In genomic region chr7:128203047-128203491, GRCh38 we compare ENCODE assay signal across 24 cellular contexts. TPM values are rescaled to one million over a fixed set of nuclear protein-coding genes. Genes with fewer than 3 reads are reported as not detected.
DNase-seq lines count a peak whose midpoint lies in the region; ATAC-seq and TF ChIP-seq lines count a peak whose summit lies in the region.
"Had no signal": no experiment of that assay in that cellular context is flagged by ENCODE, and none has a peak within 500 bp of the region (broad histone marks: within the 10 kb centered on the region; RNA-seq: fewer than 3 reads in every experiment).

No MANE protein-coding gene starts in this region.

- ATAC-seq in Right ventricle myocardium inferior = peak; percentile 34
- ATAC-seq in HG03354 (IDR thresholded peaks at IDR 0.05; ENCODE audit: poor library complexity, severe bottlenecking, unreplicated experiment) = no peak

- peaks cover 12% of the 10 kb centered on the region for H3K4me1 Mint-ChIP-seq in chondrocyte (ENCODE audit: low read depth)

- H3K27ac Mint-ChIP-seq in chondrocyte (ENCODE audit: unreplicated experiment) = no peak overlapping the region

- intact Hi-C loops in Right ventricle myocardium inferior (cut with DNase I) = no loop called here
- intact Hi-C loops in testis (cut with DNase I; ENCODE audit: low total_unique reads) = no loop called here

- no peaks in the 10 kb centered on the region for H3K36me3 ChIP-seq in right atrium auricular region
- H3K36me3 ChIP-seq in testis (ENCODE audit: low read depth, missing control alignments) = no peaks in the 10 kb centered on the region
- H3K36me3 ChIP-seq: MG63 had no signal

- H3K9me3 Mint-ChIP-seq in chondrocyte (ENCODE audit: low read depth) = no peaks in the 10 kb centered on the region
- H3K9me3 Mint-ChIP-seq: CD8-positive, alpha-beta memory T cell had no signal

- DNase-seq in Right ventricle myocardium inferior (ENCODE audit: missing footprints) (no peak), right atrium auricular region (ENCODE audit: low spot score) (no peak), chondrocyte (ENCODE audit: low spot score) (peak; percentile 67), islet precursor cell (peak; percentile 29), testis (peak; percentile 88), GM13976 (ENCODE audit: low spot score) (no peak), GF-D8 (lab: John Stamatoyannopoulos, UW) (no peak)
- DNase-seq: Calu3; CD8-positive, alpha-beta memory T cell; DMS153; HCEC 1CT; MG63; NCI-H1048; NCI-H1417 treated with DMSO at 0.1 percent for 48 hours; NCI-H187; NCI-H446 treated with DMSO at 0.1 percent for 48 hours; NCI-H526 treated with DMSO at 0.1 percent for 48 hours; PC-9 had no signal

- H3K4me3 Mint-ChIP-seq in chondrocyte (ENCODE audit: unreplicated experiment) = no peak overlapping the region

- peaks cover 0 to 14% of the 10 kb centered on the region in 2 donors for H3K27me3 ChIP-seq in right atrium auricular region
- no peaks in the 10 kb centered on the region for H3K27me3 ChIP-seq in testis
- H3K27me3 ChIP-seq: MG63 had no signal

- peaks cover 58% of the 10 kb centered on the region for H3K27me3 Mint-ChIP-seq in chondrocyte (ENCODE audit: low read depth)

- no peak for TF ChIP-seq CTCF in right atrium auricular region (IDR thresholded peaks at IDR 0.05)
- TF ChIP-seq CTCF in chondrocyte (IDR thresholded peaks at IDR 0.05) = no peak
- no peak for TF ChIP-seq CTCF in testis (IDR thresholded peaks at IDR 0.05)
- no peak for TF ChIP-seq CTCF in GM13976 (IDR thresholded peaks at IDR 0.05; ENCODE audit: borderline replicate concordance, control extremely low read depth, extremely low read depth, insufficient read depth, missing control alignments)

- in situ Hi-C loops in GM13976 (cut with MboI; ENCODE audit: low sequenced_read_pairs, unreplicated experiment) = loop anchor here (10.0 kb wide), 1 partner anchor 498 kb away; no protein-coding TSS in a partner anchor

- TF ChIP-seq POLR2A in testis (IDR thresholded peaks at IDR 0.05) = no peak

- H3K4me3 ChIP-seq in right atrium auricular region (no peak overlapping the region), testis (no peak overlapping the region)
- H3K4me3 ChIP-seq: GM23248, MG63, PC-9 had no signal

- H3K4me1 ChIP-seq in right atrium auricular region = peaks cover 0 to 7% of the 10 kb centered on the region in 2 donors
- peaks cover 24% of the 10 kb centered on the region for H3K4me1 ChIP-seq in testis

- 39 to 59% methylated on average over 12 of the region's 12 CpGs for WGBS in testis, 2 donors

- H3K27ac ChIP-seq in right atrium auricular region (no peak overlapping the region), testis (peak overlapping the region in 1 of 2 donors; percentile 63)
- H3K27ac ChIP-seq: C4-2B, GM23248, PC-9 had no signal

- H3K9me3 ChIP-seq in right atrium auricular region = no peaks in the 10 kb centered on the region
- no peaks in the 10 kb centered on the region for H3K9me3 ChIP-seq in testis
- H3K9me3 ChIP-seq: MG63 had no signal

- peaks cover 4% of the 10 kb centered on the region for H3K36me3 Mint-ChIP-seq in chondrocyte (ENCODE audit: low read depth)

RNA-seq across cellular contexts. Expression of gene LEP, which starts 38.0 kb away (rescaled TPM):
- total RNA-seq in Right ventricle myocardium inferior (2.7 TPM), right atrium auricular region (1 to 10 TPM in 1 of 2 donors, under 1 TPM in 1; 0.22 to 2.2 TPM), chondrocyte (not detected in 3 replicates), testis (under 1 TPM; 0.31 to 0.55 TPM)
- 0.46 TPM for polyA plus RNA-seq in testis (ENCODE audit: insufficient read depth, low read depth, low replicate concordance)
- total RNA-seq: Calu3; CD8-positive, alpha-beta memory T cell; G401; LHCN-M2; PC-9; SK-MEL-5 had no signal
- polyA plus RNA-seq: CD8-positive, alpha-beta memory T cell had no signal

Comparison
In these comparisons a context has a peak if more than half of its experiments do, and no peak if none do; other contexts are left out.
1. DNase-seq: peak in chondrocyte (single experiment), islet precursor cell (single experiment) and testis (single experiment); none in Right ventricle myocardium inferior (single experiment), right atrium auricular region (single experiment), GM13976 (single experiment) and GF-D8 (single experiment).